1 cellular context compared by ENCODE assay signal in the genomic region with DNA sequence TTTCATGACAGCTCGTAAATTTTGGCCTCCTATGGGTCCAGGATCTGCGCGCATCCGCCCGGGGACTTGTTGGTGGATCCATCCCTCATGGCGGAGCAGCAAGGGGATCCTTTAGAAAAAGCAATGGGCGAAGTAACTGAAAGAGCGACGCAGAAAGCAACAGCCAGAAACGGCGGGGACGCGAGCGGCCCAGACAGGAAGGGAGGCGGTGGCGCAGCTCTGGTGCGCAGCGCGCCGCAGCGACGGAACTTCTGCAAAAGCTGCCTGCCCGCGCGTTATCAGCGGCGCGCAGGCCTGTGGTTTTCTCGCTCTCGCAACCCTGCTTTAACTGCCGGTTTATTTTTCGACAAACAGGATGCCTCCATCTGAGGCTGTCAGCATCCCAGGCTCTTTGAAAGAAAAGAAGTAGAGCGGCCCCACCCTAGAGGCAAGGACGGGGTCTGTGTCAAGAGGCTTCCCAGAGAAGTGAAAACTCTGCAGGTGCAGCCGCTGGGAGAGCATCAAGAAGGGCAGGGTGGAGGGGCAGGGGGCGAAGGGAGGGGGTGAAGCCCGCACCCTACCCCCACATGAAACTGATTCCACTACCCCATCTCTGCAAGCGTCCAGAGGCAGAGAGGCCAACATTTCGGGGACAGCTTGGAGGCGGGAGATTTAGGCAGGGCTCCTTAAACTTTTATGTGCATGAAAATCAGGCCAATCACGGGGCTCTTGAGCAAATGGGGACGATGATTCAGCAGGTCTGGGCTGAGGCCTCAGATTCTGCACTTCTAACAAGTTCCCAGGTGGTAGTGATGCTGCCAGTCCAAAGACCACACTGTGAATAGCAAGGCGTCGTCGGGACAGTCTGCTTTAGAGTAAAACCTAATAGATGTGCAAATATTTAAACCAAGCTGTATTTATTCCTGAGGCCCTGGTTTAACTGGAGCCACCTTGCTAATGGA.
TF ChIP-seq lines count a peak whose summit lies in the region.

No MANE protein-coding gene starts in this region.

TF ChIP-seq in K562, 482 proteins besides CTCF, POLR2A, EP300 and RAD21 (continued from another document and continues in another):
- TF ChIP-seq, protein P1, sequence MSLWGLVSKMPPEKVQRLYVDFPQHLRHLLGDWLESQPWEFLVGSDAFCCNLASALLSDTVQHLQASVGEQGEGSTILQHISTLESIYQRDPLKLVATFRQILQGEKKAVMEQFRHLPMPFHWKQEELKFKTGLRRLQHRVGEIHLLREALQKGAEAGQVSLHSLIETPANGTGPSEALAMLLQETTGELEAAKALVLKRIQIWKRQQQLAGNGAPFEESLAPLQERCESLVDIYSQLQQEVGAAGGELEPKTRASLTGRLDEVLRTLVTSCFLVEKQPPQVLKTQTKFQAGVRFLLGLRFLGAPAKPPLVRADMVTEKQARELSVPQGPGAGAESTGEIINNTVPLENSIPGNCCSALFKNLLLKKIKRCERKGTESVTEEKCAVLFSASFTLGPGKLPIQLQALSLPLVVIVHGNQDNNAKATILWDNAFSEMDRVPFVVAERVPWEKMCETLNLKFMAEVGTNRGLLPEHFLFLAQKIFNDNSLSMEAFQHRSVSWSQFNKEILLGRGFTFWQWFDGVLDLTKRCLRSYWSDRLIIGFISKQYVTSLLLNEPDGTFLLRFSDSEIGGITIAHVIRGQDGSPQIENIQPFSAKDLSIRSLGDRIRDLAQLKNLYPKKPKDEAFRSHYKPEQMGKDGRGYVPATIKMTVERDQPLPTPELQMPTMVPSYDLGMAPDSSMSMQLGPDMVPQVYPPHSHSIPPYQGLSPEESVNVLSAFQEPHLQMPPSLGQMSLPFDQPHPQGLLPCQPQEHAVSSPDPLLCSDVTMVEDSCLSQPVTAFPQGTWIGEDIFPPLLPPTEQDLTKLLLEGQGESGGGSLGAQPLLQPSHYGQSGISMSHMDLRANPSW (CRISPR knock-in tag; IDR thresholded peaks at IDR 0.05): 0 out of 2 replicates have a peak, but pooled peaks have one; percentile 65
- TF ChIP-seq SRSF3 (IDR thresholded peaks at IDR 0.05; ENCODE audit: insufficient read depth, low read length) (no peak), CSDE1 (IDR thresholded peaks at IDR 0.05) (0 out of 4 replicates have a peak, but pooled peaks of 1 of the 2 experiments have one; percentile 45), TAL1 (IDR thresholded peaks at IDR 0.05) (peak; percentile 94), ZNF217 (CRISPR knock-in tag; IDR thresholded peaks at IDR 0.05) (no peak), NCOA4 (IDR thresholded peaks at IDR 0.05; ENCODE audit: partially characterized antibody) (no peak), NCOA2 (IDR thresholded peaks at IDR 0.05; ENCODE audit: partially characterized antibody in 2 of 2) (no peak), ZFP36 (IDR thresholded peaks at IDR 0.05; ENCODE audit: low read depth, low read length, partially characterized antibody) (peak; percentile 60), FOXA1 (IDR thresholded peaks at IDR 0.05; ENCODE audit: borderline replicate concordance) (no peak), HNRNPUL1 (IDR thresholded peaks at IDR 0.05; ENCODE audit: low read length) (no peak), BRD9 (IDR thresholded peaks at IDR 0.05; ENCODE audit: low read depth, partially characterized antibody) (no peak), NFRKB (IDR thresholded peaks at IDR 0.05; ENCODE audit: low read depth) (peak; percentile 93), CCNT2 (IDR thresholded peaks at IDR 0.05; ENCODE audit: borderline replicate concordance, extremely low read depth, insufficient read length, low read depth, low read length) (peak; percentile 100), ZNF239 (CRISPR knock-in tag; IDR thresholded peaks at IDR 0.05) (peak; percentile 47; the same call in 1 of the 2 replicates), HDAC3 (IDR thresholded peaks at IDR 0.05; ENCODE audit: borderline replicate concordance, partially characterized antibody) (peak; percentile 92), ZNF766 (CRISPR knock-in tag; conservative IDR thresholded peaks at IDR 0.05) (peak; percentile 99), LCOR (CRISPR knock-in tag; IDR thresholded peaks at IDR 0.05) (peak; percentile 96), ZNF165 (CRISPR knock-in tag; IDR thresholded peaks at IDR 0.05; ENCODE audit: borderline replicate concordance) (peak; percentile 12; the same call in 1 of the 2 replicates), SMC3 (conservative IDR thresholded peaks at IDR 0.05; ENCODE audit: insufficient read depth, low read depth, low read length) (0 out of 2 replicates have a peak, but pooled peaks have one; percentile 28), TCF7 (IDR thresholded peaks at IDR 0.05; ENCODE audit: borderline replicate concordance) (peak; percentile 81; the same call in 1 of the 2 replicates), NFATC3 (IDR thresholded peaks at IDR 0.05) (no peak), ZNF395 (CRISPR knock-in tag; IDR thresholded peaks at IDR 0.05) (peak; percentile 93), HEY1 (CRISPR knock-in tag; IDR thresholded peaks at IDR 0.05; ENCODE audit: borderline replicate concordance) (peak; percentile 4; the same call in 1 of the 2 replicates), GMEB1 (CRISPR knock-in tag; IDR thresholded peaks at IDR 0.05) (peak; percentile 81), NFXL1 (CRISPR knock-in tag; IDR thresholded peaks at IDR 0.05) (no peak), CHD4 (IDR thresholded peaks at IDR 0.05; ENCODE audit: insufficient read depth, insufficient replicate concordance, low read depth, low read length, poor library complexity, severe bottlenecking) (no peak), MCM2 (IDR thresholded peaks at IDR 0.05; ENCODE audit: low read depth) (no peak), COPS2 (conservative IDR thresholded peaks at IDR 0.05) (no peak), BDP1 (IDR thresholded peaks at IDR 0.05; ENCODE audit: insufficient read depth, insufficient read length) (no peak), GABPB1 (CRISPR knock-in tag; IDR thresholded peaks at IDR 0.05) (peak; percentile 79), MEF2D (tag; conservative IDR thresholded peaks at IDR 0.05; ENCODE audit: low read depth) (peak; percentile 43; the same call in 1 of the 2 replicates), RBM34 (IDR thresholded peaks at IDR 0.05; ENCODE audit: borderline replicate concordance, insufficient read depth, low read length) (no peak), KAT8 (IDR thresholded peaks at IDR 0.05; ENCODE audit: low read depth) (no peak), ZFX (CRISPR knock-in tag; IDR thresholded peaks at IDR 0.05) (peak; percentile 80), ZNF507 (tag; conservative IDR thresholded peaks at IDR 0.05) (no peak), ZKSCAN3 (CRISPR knock-in tag; IDR thresholded peaks at IDR 0.05) (no peak), CXXC5 (CRISPR knock-in tag; IDR thresholded peaks at IDR 0.05) (peak; percentile 100), SNAPC5 (CRISPR knock-in tag; IDR thresholded peaks at IDR 0.05) (no peak), RCOR1 (IDR thresholded peaks at IDR 0.05; ENCODE audit: borderline replicate concordance in 1 of 2, low read depth in 2 of 2, low read length in 2 of 2) (peak; percentile 87 to 97; a peak in 3 of 4 replicates), ZNF146 (CRISPR knock-in tag; IDR thresholded peaks at IDR 0.05; ENCODE audit: unreplicated experiment) (no peak), DNMT1 (IDR thresholded peaks at IDR 0.05) (no peak), POLR3A (IDR thresholded peaks at IDR 0.05; ENCODE audit: borderline replicate concordance, extremely low read depth, insufficient read depth, insufficient read length) (no peak), SRSF9 (IDR thresholded peaks at IDR 0.05; ENCODE audit: borderline replicate concordance, low read depth, low read length) (no peak), CBX5 (IDR thresholded peaks at IDR 0.05; ENCODE audit: borderline replicate concordance, low read depth) (peak; percentile 76; the same call in 1 of the 2 replicates), SMAD2 (IDR thresholded peaks at IDR 0.05; ENCODE audit: low read depth, low read length) (no peak)
- TF ChIP-seq, protein P2, sequence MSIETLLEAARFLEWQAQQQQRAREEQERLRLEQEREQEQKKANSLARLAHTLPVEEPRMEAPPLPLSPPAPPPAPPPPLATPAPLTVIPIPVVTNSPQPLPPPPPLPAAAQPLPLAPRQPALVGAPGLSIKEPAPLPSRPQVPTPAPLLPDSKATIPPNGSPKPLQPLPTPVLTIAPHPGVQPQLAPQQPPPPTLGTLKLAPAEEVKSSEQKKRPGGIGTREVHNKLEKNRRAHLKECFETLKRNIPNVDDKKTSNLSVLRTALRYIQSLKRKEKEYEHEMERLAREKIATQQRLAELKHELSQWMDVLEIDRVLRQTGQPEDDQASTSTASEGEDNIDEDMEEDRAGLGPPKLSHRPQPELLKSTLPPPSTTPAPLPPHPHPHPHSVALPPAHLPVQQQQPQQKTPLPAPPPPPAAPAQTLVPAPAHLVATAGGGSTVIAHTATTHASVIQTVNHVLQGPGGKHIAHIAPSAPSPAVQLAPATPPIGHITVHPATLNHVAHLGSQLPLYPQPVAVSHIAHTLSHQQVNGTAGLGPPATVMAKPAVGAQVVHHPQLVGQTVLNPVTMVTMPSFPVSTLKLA (conservative IDR thresholded peaks at IDR 0.05): peak; percentile 58 to 87; a peak in 3 of 4 replicates
- TF ChIP-seq, protein P3, sequence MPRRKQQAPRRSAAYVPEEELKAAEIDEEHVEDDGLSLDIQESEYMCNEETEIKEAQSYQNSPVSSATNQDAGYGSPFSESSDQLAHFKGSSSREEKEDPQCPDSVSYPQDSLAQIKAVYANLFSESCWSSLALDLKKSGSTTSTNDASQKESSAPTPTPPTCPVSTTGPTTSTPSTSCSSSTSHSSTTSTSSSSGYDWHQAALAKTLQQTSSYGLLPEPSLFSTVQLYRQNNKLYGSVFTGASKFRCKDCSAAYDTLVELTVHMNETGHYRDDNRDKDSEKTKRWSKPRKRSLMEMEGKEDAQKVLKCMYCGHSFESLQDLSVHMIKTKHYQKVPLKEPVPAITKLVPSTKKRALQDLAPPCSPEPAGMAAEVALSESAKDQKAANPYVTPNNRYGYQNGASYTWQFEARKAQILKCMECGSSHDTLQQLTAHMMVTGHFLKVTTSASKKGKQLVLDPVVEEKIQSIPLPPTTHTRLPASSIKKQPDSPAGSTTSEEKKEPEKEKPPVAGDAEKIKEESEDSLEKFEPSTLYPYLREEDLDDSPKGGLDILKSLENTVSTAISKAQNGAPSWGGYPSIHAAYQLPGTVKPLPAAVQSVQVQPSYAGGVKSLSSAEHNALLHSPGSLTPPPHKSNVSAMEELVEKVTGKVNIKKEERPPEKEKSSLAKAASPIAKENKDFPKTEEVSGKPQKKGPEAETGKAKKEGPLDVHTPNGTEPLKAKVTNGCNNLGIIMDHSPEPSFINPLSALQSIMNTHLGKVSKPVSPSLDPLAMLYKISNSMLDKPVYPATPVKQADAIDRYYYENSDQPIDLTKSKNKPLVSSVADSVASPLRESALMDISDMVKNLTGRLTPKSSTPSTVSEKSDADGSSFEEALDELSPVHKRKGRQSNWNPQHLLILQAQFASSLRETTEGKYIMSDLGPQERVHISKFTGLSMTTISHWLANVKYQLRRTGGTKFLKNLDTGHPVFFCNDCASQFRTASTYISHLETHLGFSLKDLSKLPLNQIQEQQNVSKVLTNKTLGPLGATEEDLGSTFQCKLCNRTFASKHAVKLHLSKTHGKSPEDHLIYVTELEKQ (CRISPR knock-in tag; IDR thresholded peaks at IDR 0.05): no peak
- TF ChIP-seq, protein P4, sequence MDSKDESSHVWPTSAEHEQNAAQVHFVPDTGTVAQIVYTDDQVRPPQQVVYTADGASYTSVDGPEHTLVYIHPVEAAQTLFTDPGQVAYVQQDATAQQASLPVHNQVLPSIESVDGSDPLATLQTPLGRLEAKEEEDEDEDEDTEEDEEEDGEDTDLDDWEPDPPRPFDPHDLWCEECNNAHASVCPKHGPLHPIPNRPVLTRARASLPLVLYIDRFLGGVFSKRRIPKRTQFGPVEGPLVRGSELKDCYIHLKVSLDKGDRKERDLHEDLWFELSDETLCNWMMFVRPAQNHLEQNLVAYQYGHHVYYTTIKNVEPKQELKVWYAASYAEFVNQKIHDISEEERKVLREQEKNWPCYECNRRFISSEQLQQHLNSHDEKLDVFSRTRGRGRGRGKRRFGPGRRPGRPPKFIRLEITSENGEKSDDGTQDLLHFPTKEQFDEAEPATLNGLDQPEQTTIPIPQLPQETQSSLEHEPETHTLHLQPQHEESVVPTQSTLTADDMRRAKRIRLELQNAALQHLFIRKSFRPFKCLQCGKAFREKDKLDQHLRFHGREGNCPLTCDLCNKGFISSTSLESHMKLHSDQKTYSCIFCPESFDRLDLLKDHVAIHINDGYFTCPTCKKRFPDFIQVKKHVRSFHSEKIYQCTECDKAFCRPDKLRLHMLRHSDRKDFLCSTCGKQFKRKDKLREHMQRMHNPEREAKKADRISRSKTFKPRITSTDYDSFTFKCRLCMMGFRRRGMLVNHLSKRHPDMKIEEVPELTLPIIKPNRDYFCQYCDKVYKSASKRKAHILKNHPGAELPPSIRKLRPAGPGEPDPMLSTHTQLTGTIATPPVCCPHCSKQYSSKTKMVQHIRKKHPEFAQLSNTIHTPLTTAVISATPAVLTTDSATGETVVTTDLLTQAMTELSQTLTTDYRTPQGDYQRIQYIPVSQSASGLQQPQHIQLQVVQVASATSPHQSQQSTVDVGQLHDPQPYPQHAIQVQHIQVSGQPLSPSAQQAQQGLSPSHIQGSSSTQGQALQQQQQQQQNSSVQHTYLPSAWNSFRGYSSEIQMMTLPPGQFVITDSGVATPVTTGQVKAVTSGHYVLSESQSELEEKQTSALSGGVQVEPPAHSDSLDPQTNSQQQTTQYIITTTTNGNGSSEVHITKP (IDR thresholded peaks at IDR 0.05; ENCODE audit: partially characterized antibody): peak; percentile 64
